In genomic region chr16:48481772-48482171, GRCh38 we compare ENCODE assay signal across 2 cellular contexts.
TF ChIP-seq lines count a peak whose summit lies in the region.

No MANE protein-coding gene starts in this region.

TF ChIP-seq in HepG2, 621 proteins besides CTCF, POLR2A, EP300 and RAD21 (continued from another document):
- TF ChIP-seq ATF3 (CRISPR knock-in tag; IDR thresholded peaks at IDR 0.05), result no peak
- TF ChIP-seq SOX6 (IDR thresholded peaks at IDR 0.05), result no peak
- TF ChIP-seq SOX6 (CRISPR knock-in tag; IDR thresholded peaks at IDR 0.05), result 0 out of 2 replicates have a peak, but pooled peaks have one; percentile 17
- TF ChIP-seq ZNF766 (CRISPR knock-in tag; IDR thresholded peaks at IDR 0.05; ENCODE audit: borderline replicate concordance), result no peak
- no peak for TF ChIP-seq SATB2 (CRISPR knock-in tag; IDR thresholded peaks at IDR 0.05)
- no peak for TF ChIP-seq NFE2L1 (CRISPR knock-in tag; IDR thresholded peaks at IDR 0.05; ENCODE audit: borderline replicate concordance)
- peak; percentile 41; the same call in 1 of the 2 replicates for TF ChIP-seq ZBTB40 (IDR thresholded peaks at IDR 0.05)
- TF ChIP-seq ZBTB40 (CRISPR knock-in tag; IDR thresholded peaks at IDR 0.05), result no peak; the same call in 1 of the 2 replicates

TF ChIP-seq in GM12878, 131 proteins besides CTCF, POLR2A, EP300 and RAD21 (continued from another document):
- TF ChIP-seq E2F4 (IDR thresholded peaks at IDR 0.05; ENCODE audit: low read depth, low read length), result no peak
- no peak for TF ChIP-seq E4F1 (IDR thresholded peaks at IDR 0.05; ENCODE audit: borderline replicate concordance, partially characterized antibody)
- no peak for TF ChIP-seq YBX1 (IDR thresholded peaks at IDR 0.05)
- no peak for TF ChIP-seq STAT3 (IDR thresholded peaks at IDR 0.05; ENCODE audit: low read depth, low read length)
- TF ChIP-seq EZH2 (IDR thresholded peaks at IDR 0.05; ENCODE audit: borderline replicate concordance, control insufficient read depth, low read depth, low read length), result no peak
- TF ChIP-seq CEBPZ (IDR thresholded peaks at IDR 0.05; ENCODE audit: low read depth, low read length), result no peak
- no peak for TF ChIP-seq BCL3 (IDR thresholded peaks at IDR 0.05; ENCODE audit: borderline replicate concordance, insufficient read depth, low read depth, low read length, poor library complexity, severe bottlenecking)
- no peak for TF ChIP-seq ZNF24 (IDR thresholded peaks at IDR 0.05)
- no peak for TF ChIP-seq WRNIP1 (IDR thresholded peaks at IDR 0.05; ENCODE audit: borderline replicate concordance, low read depth, low read length)
